Comparison of ENCODE assay signal across 8 cellular contexts in genomic region chr2:179263015-179263414, GRCh38. TPM values are rescaled to one million over a fixed set of nuclear protein-coding genes. Genes with fewer than 3 reads are reported as not detected.
DNase-seq lines count a peak whose midpoint lies in the region; ATAC-seq and TF ChIP-seq lines count a peak whose summit lies in the region.

No MANE protein-coding gene starts in this region.

- DNase-seq in DMS53 (lab: John Stamatoyannopoulos, UW) (peak; percentile 38), DMS53 treated with DMSO at 0.1 percent for 48 hours (lab: John Stamatoyannopoulos, UW; ENCODE audit: unreplicated experiment) (no peak), stomach (no peak), NCI-H2029 (lab: John Stamatoyannopoulos, UW) (no peak)
- DNase-seq in activated CD4-positive, alpha-beta memory T cell treated with anti-CD3 and anti-CD28 coated beads for 36 hours: no peak
- DNase-seq in stimulated activated CD4-positive, alpha-beta T cell treated with anti-CD3 and anti-CD28 coated beads, Interleukin-2, amount 100 ng/mL, for 24 hours: no peak

- TF ChIP-seq EP300 in stomach (IDR thresholded peaks at IDR 0.05): no peak

- H3K27ac ChIP-seq in stomach: peak overlapping the region in 4 of 5 donors; percentile 90 to 96 (median 93)

- peaks cover 36% of the 10 kb centered on the region for H3K27me3 Mint-ChIP-seq in activated CD4-positive, alpha-beta memory T cell treated with anti-CD3 and anti-CD28 coated beads for 36 hours

- TF ChIP-seq POLR2A in stomach (IDR thresholded peaks at IDR 0.05): no peak

- no peak for TF ChIP-seq CTCF in stomach (IDR thresholded peaks at IDR 0.05)

- H3K27me3 ChIP-seq in iPS-15b (ENCODE audit: control insufficient read depth, insufficient read depth, low read length) (peaks cover 6% of the 10 kb centered on the region), stomach (no peaks in the 10 kb centered on the region)

- H3K4me1 Mint-ChIP-seq in activated CD4-positive, alpha-beta memory T cell treated with anti-CD3 and anti-CD28 coated beads for 36 hours (ENCODE audit: low read depth): peaks cover 20% of the 10 kb centered on the region

- CTCF ChIA-PET in activated CD4-positive, alpha-beta memory T cell treated with anti-CD3 and anti-CD28 coated beads for 36 hours (lab: Charles Lee): interaction anchor here (1.9 kb wide), 1 partner anchor 10 kb away, joined by 4 read pairs; no protein-coding TSS in a partner anchor

- intact Hi-C loops in activated CD4-positive, alpha-beta memory T cell treated with anti-CD3 and anti-CD28 coated beads for 36 hours (cut with micrococcal nuclease): no loop called here
- intact Hi-C loops in stomach (cut with DNase I; ENCODE audit: low total_unique reads): no loop called here

- H3K36me3 ChIP-seq in iPS-15b (ENCODE audit: control insufficient read depth, insufficient read depth, low read length) (no peaks in the 10 kb centered on the region), stomach (no peaks in the 10 kb centered on the region)

- H3K9me3 Mint-ChIP-seq in activated CD4-positive, alpha-beta memory T cell treated with anti-CD3 and anti-CD28 coated beads for 36 hours: peaks cover 2% of the 10 kb centered on the region

- WGBS in stomach, 5 donors: 11 to 24% (median 17%) methylated on average over 4 of the region's 4 CpGs

- no peak for ATAC-seq in GM18502 (IDR thresholded peaks at IDR 0.05; ENCODE audit: poor library complexity, unreplicated experiment)

- POLR2A ChIA-PET in activated CD4-positive, alpha-beta memory T cell treated with anti-CD3 and anti-CD28 coated beads for 36 hours (lab: Charles Lee): no interaction called here

- H3K4me3 Mint-ChIP-seq in activated CD4-positive, alpha-beta memory T cell treated with anti-CD3 and anti-CD28 coated beads for 36 hours: peak overlapping the region; percentile 78

- peaks cover 5% of the 10 kb centered on the region for H3K4me1 ChIP-seq in iPS-15b (ENCODE audit: control insufficient read depth, insufficient read depth, low read length)
- peaks cover 15 to 69% (median 37%) of the 10 kb centered on the region in 4 donors for H3K4me1 ChIP-seq in stomach

- peak overlapping the region; percentile 70 for H3K4me3 ChIP-seq in iPS-15b (ENCODE audit: low read depth, low read length)
- H3K4me3 ChIP-seq in stomach: peak overlapping the region; percentile 79 to 89 (median 82)

- no peak overlapping the region for H3K9ac ChIP-seq in iPS-15b (ENCODE audit: low read depth, low read length)

- no peaks in the 10 kb centered on the region for H3K36me3 Mint-ChIP-seq in activated CD4-positive, alpha-beta memory T cell treated with anti-CD3 and anti-CD28 coated beads for 36 hours

- H3K9me3 ChIP-seq in iPS-15b (ENCODE audit: control insufficient read depth, insufficient read depth, low read length) (no peaks in the 10 kb centered on the region), stomach (no peaks in the 10 kb centered on the region)

- H3K27ac Mint-ChIP-seq in activated CD4-positive, alpha-beta memory T cell treated with anti-CD3 and anti-CD28 coated beads for 36 hours: no peak overlapping the region

RNA-seq across cellular contexts. Expression of gene SESTD1, which starts 1.6 kb away (rescaled TPM):
- 10 to 100 TPM; 11.6 to 13.1 TPM for total RNA-seq in activated CD4-positive, alpha-beta memory T cell treated with anti-CD3 and anti-CD28 coated beads for 36 hours
- 100 to 1,000 TPM in 1 of 5 donors, 10 to 100 TPM in 4; 13.4 to 159 (median 51.1) TPM for total RNA-seq in stomach
- polyA plus RNA-seq in stomach: 10 to 100 TPM in 2 of 3 donors, 1 to 10 TPM in 1; 7.4 to 15.3 (median 12.7) TPM
